In the genomic region with DNA sequence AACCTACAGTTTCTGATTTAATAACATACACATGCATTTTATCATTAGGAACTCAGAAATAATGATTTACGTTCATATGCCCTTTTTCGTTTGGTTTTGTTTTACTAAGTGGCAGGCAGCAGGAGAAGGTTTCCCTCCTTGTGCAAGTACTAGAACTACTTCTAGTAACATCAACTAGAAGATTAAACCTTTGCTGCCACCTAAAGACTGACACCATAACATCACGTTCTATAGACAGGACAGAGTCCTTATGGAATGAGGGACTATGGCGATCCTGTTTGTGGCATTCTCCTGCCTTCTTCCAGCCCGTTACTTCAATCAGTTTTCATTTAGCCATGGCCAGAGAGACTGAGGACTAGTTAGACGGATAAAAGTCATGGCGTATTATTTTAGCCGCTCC, we compare ENCODE assay signal across 9 cellular contexts. TPM values are rescaled to one million over a fixed set of nuclear protein-coding genes. Genes with fewer than 3 reads are reported as not detected.
DNase-seq lines count a peak whose midpoint lies in the region; ATAC-seq and TF ChIP-seq lines count a peak whose summit lies in the region.
"Had no signal": no experiment of that assay in that cellular context is flagged by ENCODE, and none has a peak within 500 bp of the region (broad histone marks: within the 10 kb centered on the region; RNA-seq: fewer than 3 reads in every experiment).

No MANE protein-coding gene starts in this region.

- peaks cover 2% of the 10 kb centered on the region for H3K27me3 Mint-ChIP-seq in neural crest cell (ENCODE audit: low read depth)

- peaks cover 4% of the 10 kb centered on the region for H3K4me1 Mint-ChIP-seq in neural crest cell

- no peak overlapping the region for H3K4me3 Mint-ChIP-seq in neural crest cell
- H3K4me3 Mint-ChIP-seq: stimulated activated naive B cell treated with anti-CD40 and anti-IgM and Interleukin-4, amounts not matched to agents 10 μg/mL and 1 μg/mL and 100 μg/mL, for 72 hours had no signal

- no peak overlapping the region for H3K4me3 ChIP-seq in GM12865 (ENCODE audit: low read depth, low read length)
- H3K4me3 ChIP-seq in NB4 (ENCODE audit: low read depth, low read length), result no peak overlapping the region
- no peak overlapping the region for H3K4me3 ChIP-seq in WERI-Rb-1 (ENCODE audit: low read depth, low read length)
- no peak overlapping the region for H3K4me3 ChIP-seq in stomach
- H3K4me3 ChIP-seq in body of pancreas, result no peak overlapping the region

- H3K36me3 Mint-ChIP-seq in neural crest cell (ENCODE audit: low read depth), result no peaks in the 10 kb centered on the region
- H3K36me3 Mint-ChIP-seq: stimulated activated naive B cell treated with anti-CD40 and anti-IgM and Interleukin-4, amounts not matched to agents 10 μg/mL and 1 μg/mL and 100 μg/mL, for 72 hours had no signal

- no peak for TF ChIP-seq EP300 in stomach (IDR thresholded peaks at IDR 0.05)

- H3K9me3 Mint-ChIP-seq in neural crest cell, result no peaks in the 10 kb centered on the region
- H3K9me3 Mint-ChIP-seq: stimulated activated naive B cell treated with anti-CD40 and anti-IgM and Interleukin-4, amounts not matched to agents 10 μg/mL and 1 μg/mL and 100 μg/mL, for 72 hours had no signal

- H3K27me3 ChIP-seq in WERI-Rb-1 (ENCODE audit: insufficient read depth, low read depth, severe bottlenecking), result no peaks in the 10 kb centered on the region
- H3K27me3 ChIP-seq in stomach, result peaks cover 0 to 10% (median 0%) of the 10 kb centered on the region in 3 donors
- no peaks in the 10 kb centered on the region for H3K27me3 ChIP-seq in body of pancreas

- TF ChIP-seq POLR2A in NB4 (IDR thresholded peaks at IDR 0.05; ENCODE audit: extremely low read depth, insufficient read length) (no peak), stomach (IDR thresholded peaks at IDR 0.05) (no peak), body of pancreas (IDR thresholded peaks at IDR 0.05) (no peak)

- H3K27ac Mint-ChIP-seq in neural crest cell (ENCODE audit: unreplicated experiment), result no peak overlapping the region

- ATAC-seq in activated CD4-positive, CD25-positive, alpha-beta regulatory T cell treated with anti-CD3 and anti-CD28 coated beads, Interleukin-2, amount 50 U/mL, for 24 hours, result no peak
- ATAC-seq in body of pancreas (no peak), GM19395 (IDR thresholded peaks at IDR 0.05; ENCODE audit: unreplicated experiment) (no peak)

- H3K27ac ChIP-seq in WERI-Rb-1, result no peak overlapping the region
- no peak overlapping the region for H3K27ac ChIP-seq in stomach
- H3K27ac ChIP-seq in body of pancreas, result no peak overlapping the region

- H3K4me1 ChIP-seq in stomach (peaks cover 0 to 16% (median 6%) of the 10 kb centered on the region in 4 donors), body of pancreas (peaks cover 7% of the 10 kb centered on the region)

- intact Hi-C loops in stomach (cut with DNase I; ENCODE audit: low total_unique reads) (no loop called here), body of pancreas (cut with DNase I) (no loop called here)

- peak; percentile 20 for TF ChIP-seq CTCF in GM12865 (IDR thresholded peaks at IDR 0.05; ENCODE audit: insufficient read depth, low read depth, low read length, missing control alignments)
- no peak for TF ChIP-seq CTCF in NB4 (IDR thresholded peaks at IDR 0.05; ENCODE audit: low read depth, low read length)
- TF ChIP-seq CTCF in WERI-Rb-1 (IDR thresholded peaks at IDR 0.05; ENCODE audit: low read depth, low read length), result peak; percentile 29
- TF ChIP-seq CTCF in neural crest cell (conservative IDR thresholded peaks at IDR 0.05), result peak; percentile 67
- TF ChIP-seq CTCF in stomach (IDR thresholded peaks at IDR 0.05), result peak in 1 of 7 experiments; percentile 26
- TF ChIP-seq CTCF in body of pancreas (IDR thresholded peaks at IDR 0.05), result peak in 1 of 7 experiments; percentile 15

- WGBS in stomach, 5 donors, result 25 to 34% (median 30%) methylated on average over 8 of the region's 8 CpGs
- WGBS in body of pancreas, 2 donors, result 25 to 43% methylated on average over 8 of the region's 8 CpGs

- DNase-seq in GM12865 (ENCODE audit: low read depth) (peak; percentile 27), NB4 (ENCODE audit: low read depth) (peak; percentile 40), WERI-Rb-1 (peak; percentile 9), neural crest cell (ENCODE audit: low read depth, low spot score) (peak; percentile 8), stomach (no peak), body of pancreas (no peak)
- DNase-seq: stimulated activated naive B cell treated with anti-CD40 and anti-IgM and Interleukin-4, amounts not matched to agents 10 μg/mL and 1 μg/mL and 100 μg/mL, for 72 hours had no signal

- H3K9me3 ChIP-seq in WERI-Rb-1 (ENCODE audit: severe bottlenecking) (no peaks in the 10 kb centered on the region), stomach (no peaks in the 10 kb centered on the region), body of pancreas (no peaks in the 10 kb centered on the region)

- no peaks in the 10 kb centered on the region for H3K36me3 ChIP-seq in WERI-Rb-1
- H3K36me3 ChIP-seq in stomach, result no peaks in the 10 kb centered on the region
- H3K36me3 ChIP-seq in body of pancreas (replicated peaks in 1 of 2; ENCODE audit: insufficient read depth in 1 of 2, low read depth in 2 of 2), result no peaks in the 10 kb centered on the region

RNA-seq across cellular contexts. Expression of a gene that starts 53.2 kb away (rescaled TPM):
- 0.14 TPM in 1 of 2 replicates, not detected in the other for total RNA-seq in neural crest cell
- under 1 TPM in 1 of 5 donors, not detected in 4; 0.92 TPM for total RNA-seq in stomach
- polyA plus RNA-seq in stomach, result 1 to 10 TPM in 1 of 3 donors, under 1 TPM in 2; 0.15 to 1.1 (median 0.19) TPM
- 10 to 100 TPM in 1 of 2 donors, 1 to 10 TPM in 1; 4.3 to 11.7 TPM for total RNA-seq in body of pancreas

Comparison
In these comparisons a context has a peak if more than half of its experiments do, and no peak if none do; other contexts are left out.
1. DNase-seq: peak in GM12865 (single experiment), NB4 (single experiment), WERI-Rb-1 (single experiment) and neural crest cell (single experiment); none in stomach (single experiment) and body of pancreas (0 of 4).